ENCODE assay signal across 18 cellular contexts in genomic region chr19:1486720-1487575, GRCh38. TPM values are rescaled to one million over a fixed set of nuclear protein-coding genes. Genes with fewer than 3 reads are reported as not detected.
DNase-seq lines count a peak whose midpoint lies in the region; ATAC-seq and TF ChIP-seq lines count a peak whose summit lies in the region.
"Had no signal": no experiment of that assay in that cellular context is flagged by ENCODE, and none has a peak within 500 bp of the region (broad histone marks: within the 10 kb centered on the region; RNA-seq: fewer than 3 reads in every experiment).

No MANE protein-coding gene starts in this region.

- H2AFZ ChIP-seq in H9 (ENCODE audit: low read length): no peak overlapping the region
- no peak overlapping the region for H2AFZ ChIP-seq in mesenchymal stem cell (ENCODE audit: low read depth, low read length)
- H2AFZ ChIP-seq: GM23338 had no signal

- no peak overlapping the region for H3T11ph ChIP-seq in H9 (ENCODE audit: low read length)

- no peaks in the 10 kb centered on the region for H3K79me2 ChIP-seq in H9 (ENCODE audit: insufficient read depth, low read length)

- H3K36me3 Mint-ChIP-seq in H9 (ENCODE audit: insufficient read depth in 1 of 3, low read depth in 3 of 3): no peaks in the 10 kb centered on the region; a peak in 1 of 7 replicates

- H3K4me1 ChIP-seq in H9 (ENCODE audit: insufficient read depth, low read length) (no peaks in the 10 kb centered on the region), mesenchymal stem cell (ENCODE audit: control insufficient read depth, insufficient read depth, low read depth, low read length) (peaks cover 19% of the 10 kb centered on the region)
- H3K4me1 ChIP-seq: BE2C had no signal

- no peak overlapping the region for H3K18ac ChIP-seq in H9 (ENCODE audit: insufficient read length, low read depth, low read length)
- no peak overlapping the region for H3K18ac ChIP-seq in mesenchymal stem cell (ENCODE audit: low read depth in 1 of 2, low read length in 2 of 2)

- H3K4me3 ChIP-seq in H7 (ENCODE audit: insufficient read depth, low read depth, low read length) (no peak overlapping the region), mesenchymal stem cell (ENCODE audit: insufficient read depth in 1 of 2, low read depth in 1 of 2, low read length in 2 of 2) (no peak overlapping the region)
- H3K4me3 ChIP-seq: A549, GM12878, GM23338, HAP-1 had no signal

- peaks cover 4 to 10% of the 10 kb centered on the region in 2 experiments for H3K4me1 Mint-ChIP-seq in H9

- DNase-seq in H7 (peak; percentile 64), H9 (peak; percentile 27), mesenchymal stem cell (no peak), sciatic nerve (ENCODE audit: low spot score) (peak; percentile 59), globus pallidus (ENCODE audit: low spot score) (no peak), SW480 (ENCODE audit: low spot score) (no peak), NCI-H774 (lab: John Stamatoyannopoulos, UW) (no peak)
- DNase-seq: BE2C, DMS79 had no signal

- H3K4me2 ChIP-seq in H9 (ENCODE audit: insufficient read depth, insufficient read length, low read length) (no peak overlapping the region), mesenchymal stem cell (ENCODE audit: low read length, poor library complexity, severe bottlenecking) (no peak overlapping the region)
- H3K4me2 ChIP-seq: A549, GM23338 had no signal

- H3K56ac ChIP-seq in H9 (ENCODE audit: insufficient read length, low read depth, low read length): no peak overlapping the region

- no peaks in the 10 kb centered on the region for H3K79me1 ChIP-seq in H9 (ENCODE audit: insufficient read depth, low read depth, low read length, poor library complexity, severe bottlenecking)
- peaks cover 5% of the 10 kb centered on the region for H3K79me1 ChIP-seq in mesenchymal stem cell (replicated peaks; ENCODE audit: low read length, poor library complexity, severe bottlenecking)

- H2BK120ac ChIP-seq in H9 (ENCODE audit: low read depth, low read length, poor library complexity, severe bottlenecking) (no peak overlapping the region), mesenchymal stem cell (ENCODE audit: low read depth, low read length) (no peak overlapping the region)

- H2BK15ac ChIP-seq in H9 (ENCODE audit: low read depth, low read length): no peak overlapping the region
- H2BK15ac ChIP-seq in mesenchymal stem cell (ENCODE audit: low read depth, poor library complexity, severe bottlenecking): no peak overlapping the region

- intact Hi-C loops in sciatic nerve (cut with DNase I): no loop called here

- no peak overlapping the region for H3K27ac ChIP-seq in H9 (ENCODE audit: insufficient read length, low read depth, low read length)
- no peak overlapping the region for H3K27ac ChIP-seq in mesenchymal stem cell (ENCODE audit: low read length, poor library complexity, severe bottlenecking)
- H3K27ac ChIP-seq: A549, C4-2B had no signal

- no peak overlapping the region for H2BK5ac ChIP-seq in H9 (ENCODE audit: insufficient read length, low read length)
- H2BK5ac ChIP-seq in mesenchymal stem cell (ENCODE audit: low read depth, low read length, poor library complexity, severe bottlenecking): no peak overlapping the region

- H3K36me3 ChIP-seq in H7 (replicated peaks; ENCODE audit: control insufficient read depth, insufficient read depth, low read length) (no peaks in the 10 kb centered on the region), mesenchymal stem cell (ENCODE audit: control insufficient read depth in 1 of 2, insufficient read depth in 2 of 2, low read depth in 1 of 2, low read length in 2 of 2) (peaks cover 0 to 24% of the 10 kb centered on the region in 2 experiments)
- H3K36me3 ChIP-seq: BE2C, HAP-1 had no signal

- H4K91ac ChIP-seq in H9 (ENCODE audit: insufficient read length, low read depth, low read length) (no peak overlapping the region), mesenchymal stem cell (ENCODE audit: low read length) (peak overlapping the region; percentile 23)

- H3K9me3 ChIP-seq in H9 (ENCODE audit: control insufficient read depth, low read depth, low read length): no peaks in the 10 kb centered on the region
- H3K9me3 ChIP-seq in mesenchymal stem cell (ENCODE audit: control insufficient read depth, low read length): no peaks in the 10 kb centered on the region
- H3K9me3 ChIP-seq: A549, BE2C, HAP-1 had no signal

- H3K14ac ChIP-seq in H9 (ENCODE audit: insufficient read depth, low read length) (no peak overlapping the region), mesenchymal stem cell (ENCODE audit: low read length in 2 of 2) (no peak overlapping the region)

- H3K27me3 Mint-ChIP-seq in H9 (ENCODE audit: low read depth): peaks cover 6% of the 10 kb centered on the region

- H3K9me3 Mint-ChIP-seq in H9: no peaks in the 10 kb centered on the region; a peak in 1 of 5 replicates
- H3K9me3 Mint-ChIP-seq: GM23338 had no signal

- H3K9ac ChIP-seq in H9 (ENCODE audit: extremely low read depth, insufficient read length, low read length): no peak overlapping the region
- H3K9ac ChIP-seq in mesenchymal stem cell (ENCODE audit: low read length): no peak overlapping the region

- H3K27me3 ChIP-seq in H7 (ENCODE audit: control insufficient read depth, insufficient read depth, low read length) (peaks cover 11% of the 10 kb centered on the region), H9 (ENCODE audit: insufficient read depth, low read length) (peaks cover 3% of the 10 kb centered on the region; the same call in 1 of the 2 replicates), mesenchymal stem cell (ENCODE audit: control insufficient read depth in 1 of 2, insufficient read depth in 1 of 2, low read length in 2 of 2) (peaks cover 3 to 9% of the 10 kb centered on the region in 2 experiments)
- H3K27me3 ChIP-seq: BE2C had no signal

- no peak for TF ChIP-seq CTCF in H9 (conservative IDR thresholded peaks at IDR 0.05)

- WGBS in H9 (ENCODE audit: extremely low coverage, insufficient read length, low lambda C conversion rate): no CpG with 5 or more reads among the region's 56 CpGs
- WGBS in mesenchymal stem cell: 91% methylated on average over 49 of the region's 56 CpGs

- no peak overlapping the region for H2BK12ac ChIP-seq in H9 (ENCODE audit: insufficient read length, low read depth, low read length)
- no peak overlapping the region for H2BK12ac ChIP-seq in mesenchymal stem cell (ENCODE audit: low read length in 2 of 2)

- peaks cover 9% of the 10 kb centered on the region for H3K23me2 ChIP-seq in H9 (ENCODE audit: insufficient read length, low read depth, low read length, poor library complexity, severe bottlenecking)

- H3K23ac ChIP-seq in H9 (ENCODE audit: insufficient read length, low read depth, low read length) (no peak overlapping the region), mesenchymal stem cell (ENCODE audit: low read length in 2 of 2) (no peak overlapping the region)

- H4K20me1 ChIP-seq in H9 (ENCODE audit: control insufficient read depth, insufficient read depth, insufficient read length): no peaks in the 10 kb centered on the region

- H3K4me3 Mint-ChIP-seq in H9: no peak overlapping the region; a peak in 1 of 5 replicates
- H3K4me3 Mint-ChIP-seq: CD4-positive, alpha-beta memory T cell; GM23338 had no signal

- no peak overlapping the region for H2AK5ac ChIP-seq in H9 (ENCODE audit: insufficient read length, low read length)
- H2AK5ac ChIP-seq in mesenchymal stem cell (ENCODE audit: low read length, severe bottlenecking): no peak overlapping the region

- H3K27ac Mint-ChIP-seq in H9: no peak overlapping the region
- H3K27ac Mint-ChIP-seq: CD4-positive, alpha-beta memory T cell; GM23338 had no signal

- no peak overlapping the region for H4K5ac ChIP-seq in H9 (ENCODE audit: insufficient read length, low read depth, low read length)

- no peak overlapping the region for H2BK20ac ChIP-seq in H9 (ENCODE audit: low read depth, low read length, poor library complexity, severe bottlenecking)

- no peak overlapping the region for H3K4ac ChIP-seq in H9 (ENCODE audit: low read depth, low read length)
- H3K4ac ChIP-seq in mesenchymal stem cell (ENCODE audit: low read depth in 1 of 2, low read length in 2 of 2): no peak overlapping the region

- H4K8ac ChIP-seq in H9 (replicated peaks; ENCODE audit: insufficient read length, low read depth, low read length) (no peak overlapping the region), mesenchymal stem cell (ENCODE audit: low read length) (no peak overlapping the region)

- no peak for ATAC-seq in sciatic nerve
- ATAC-seq: A549, GM12878, GM23338 had no signal

RNA-seq across cellular contexts. Expression of gene PCSK4, which starts 3.2 kb away (rescaled TPM):
- total RNA-seq in H7 (2014; rRNA removed; shearing (Covaris generic)): 5.5 and 9.6 TPM in 2 replicates
- total RNA-seq in H9 (2021) (5.8 and 9.1 TPM in 2 replicates), sciatic nerve (2.5 TPM)
- polyA plus RNA-seq in mesenchymal stem cell (2013, experiment 1 of 2): 2.0 TPM
- polyA plus RNA-seq in mesenchymal stem cell (2013, experiment 2 of 2): 1.4 TPM
- polyA plus RNA-seq: CD4-positive, alpha-beta memory T cell had no signal

RNA-seq across cellular contexts. Expression of gene REEP6, which starts 4.0 kb away (rescaled TPM):
- 3.1 and 4.5 TPM in 2 replicates for total RNA-seq in H7 (2014; rRNA removed; shearing (Covaris generic))
- 10.4 and 10.5 TPM in 2 replicates for total RNA-seq in H9 (2021)
- polyA plus RNA-seq in mesenchymal stem cell (2013, experiment 1 of 2): 3.1 TPM
- 3.7 TPM for polyA plus RNA-seq in mesenchymal stem cell (2013, experiment 2 of 2)
- 3.9 TPM for total RNA-seq in sciatic nerve

RNA-seq across cellular contexts. Expression of gene C19orf25, which starts 7.9 kb away (rescaled TPM):
- 57.2 and 75.3 TPM in 2 replicates for total RNA-seq in H7 (2014; rRNA removed; shearing (Covaris generic))
- total RNA-seq in H9 (2021) (30.3 and 36.8 TPM in 2 replicates), sciatic nerve (22.1 TPM)
- polyA plus RNA-seq in mesenchymal stem cell (2013, experiment 1 of 2): 19.7 TPM
- 19.4 TPM for polyA plus RNA-seq in mesenchymal stem cell (2013, experiment 2 of 2)

RNA-seq across cellular contexts. Expression of gene ADAMTSL5, which starts 25.9 kb away (rescaled TPM):
- 0.21 and 0.52 TPM in 2 replicates for total RNA-seq in H7 (2014; rRNA removed; shearing (Covaris generic))
- 1.4 and 1.5 TPM in 2 replicates for total RNA-seq in H9 (2021)
- polyA plus RNA-seq in mesenchymal stem cell (2013, experiment 1 of 2): 10.8 TPM
- polyA plus RNA-seq in mesenchymal stem cell (2013, experiment 2 of 2): 8.4 TPM
- total RNA-seq in sciatic nerve: 48.3 TPM

RNA-seq across cellular contexts. Expression of gene PLK5, which starts 36.9 kb away (rescaled TPM):
- 0.14 and 0.18 TPM in 2 replicates for total RNA-seq in H7 (2014; rRNA removed; shearing (Covaris generic))
- total RNA-seq in H9 (2021) (0.50 and 0.57 TPM in 2 replicates), sciatic nerve (0.80 TPM)
- polyA plus RNA-seq in mesenchymal stem cell (2013, experiment 1 of 2): not detected
- polyA plus RNA-seq in mesenchymal stem cell (2013, experiment 2 of 2): not detected
- total RNA-seq: CD4-positive, alpha-beta memory T cell; G401; HT1080 had no signal
- polyA plus RNA-seq: A549; AG04450; CD4-positive, alpha-beta memory T cell; GM12878 had no signal

Comparison
In these comparisons a context has a peak if more than half of its experiments do, and no peak if none do; other contexts are left out.
1. DNase-seq: peak in H7 (single experiment), H9 (single experiment) and sciatic nerve (single experiment); none in mesenchymal stem cell (single experiment), globus pallidus (single experiment), SW480 (single experiment) and NCI-H774 (single experiment).